28 cellular contexts compared by ENCODE assay signal in genomic region chr12:46711756-46712155, GRCh38.
A peak's percentile ranks its signal among the peaks of the same experiment; 100 is the strongest.
DNase-seq lines count a peak whose midpoint lies in the region; ATAC-seq and TF ChIP-seq lines count a peak whose summit lies in the region.
"Had no signal": no experiment of that assay in that cellular context is flagged by ENCODE, and none has a peak within 500 bp of the region (broad histone marks: within the 10 kb centered on the region; RNA-seq: fewer than 3 reads in every experiment).

No MANE protein-coding gene starts in this region.

- DNase-seq in GM04504 (ENCODE audit: low read depth) (peak; percentile 27), fibroblast of gingiva (ENCODE audit: low read depth) (peak; percentile 86), non-pigmented ciliary epithelial cell (ENCODE audit: low read depth) (peak; percentile 10), dermis blood vessel endothelial cell (no peak), NCI-H1436 treated with DMSO at 0.1 percent for 48 hours (lab: John Stamatoyannopoulos, UW) (no peak)
- DNase-seq: activated CD4-positive, alpha-beta memory T cell treated with anti-CD3 and anti-CD28 coated beads for 36 hours; activated CD4-positive, CD25-positive, alpha-beta regulatory T cell treated with anti-CD3 and anti-CD28 coated beads, Interleukin-2, amount 50 U/mL, for 72 hours; activated CD8-positive, alpha-beta memory T cell treated with anti-CD3 and anti-CD28 coated beads, Interleukin-2, amount 50 U/mL, for 4 hours; activated naive CD4-positive, alpha-beta T cell treated with anti-CD3 and anti-CD28 coated beads, Interleukin-2, amount 10 ng/mL, durations not matched to agents 7 days and 5 days; amniotic stem cell; colonic mucosa; DMS79; effector memory CD8-positive, alpha-beta T cell; erythroblast; hippocampal formation; Kasumi-1; left colon; MV-4-11; NCI-H146; NCI-H226; ovary; stimulated activated CD4-positive, alpha-beta T cell treated with anti-CD3 and anti-CD28 coated beads, Interleukin-2, amount 100 ng/mL, for 24 hours; stimulated activated CD8-positive, alpha-beta memory T cell treated with anti-CD3 and anti-CD28 coated beads, Interleukin-4, amount 100 ng/mL, for 48 hours; testis had no signal

- peak; percentile 80 for ATAC-seq in SK-N-SH treated with all-trans-retinoic acid at 6 μM for 48 hours
- no peak for ATAC-seq in HG02973 (IDR thresholded peaks at IDR 0.05; ENCODE audit: unreplicated experiment)
- ATAC-seq in GM21825 (IDR thresholded peaks at IDR 0.05; ENCODE audit: unreplicated experiment) = no peak
- ATAC-seq: effector memory CD8-positive, alpha-beta T cell; left colon; Right ventricle myocardium inferior had no signal

TF ChIP-seq in SK-N-SH treated with all-trans-retinoic acid at 6 μM for 48 hours, 23 proteins besides CTCF, POLR2A, EP300 and RAD21:
- no peak for TF ChIP-seq RARB (CRISPR knock-in tag; IDR thresholded peaks at IDR 0.05)
- TF ChIP-seq TSHZ2 (CRISPR knock-in tag; IDR thresholded peaks at IDR 0.05) = no peak
- no peak for TF ChIP-seq ZNF8 (CRISPR knock-in tag; IDR thresholded peaks at IDR 0.05)
- TF ChIP-seq PPARA (CRISPR knock-in tag; IDR thresholded peaks at IDR 0.05; ENCODE audit: borderline replicate concordance) = no peak
- no peak for TF ChIP-seq ISL1 (CRISPR knock-in tag; IDR thresholded peaks at IDR 0.05)
- TF ChIP-seq ESRRG (CRISPR knock-in tag; IDR thresholded peaks at IDR 0.05) = no peak
- no peak for TF ChIP-seq ZNF565 (CRISPR knock-in tag; conservative IDR thresholded peaks at IDR 0.05; ENCODE audit: low read depth)
- no peak for TF ChIP-seq BACH2 (CRISPR knock-in tag; IDR thresholded peaks at IDR 0.05; ENCODE audit: borderline replicate concordance)
- no peak for TF ChIP-seq TOX (CRISPR knock-in tag; IDR thresholded peaks at IDR 0.05; ENCODE audit: borderline replicate concordance)
- no peak for TF ChIP-seq ZFP30 (CRISPR knock-in tag; IDR thresholded peaks at IDR 0.05)
- no peak for TF ChIP-seq GLIS3 (CRISPR knock-in tag; IDR thresholded peaks at IDR 0.05)
- TF ChIP-seq SNAI2 (CRISPR knock-in tag; IDR thresholded peaks at IDR 0.05) = no peak
- TF ChIP-seq CSDC2 (CRISPR knock-in tag; IDR thresholded peaks at IDR 0.05) = no peak
- no peak for TF ChIP-seq POU6F1 (CRISPR knock-in tag; IDR thresholded peaks at IDR 0.05; ENCODE audit: borderline replicate concordance, low read depth)
- no peak for TF ChIP-seq TCF4 (CRISPR knock-in tag; IDR thresholded peaks at IDR 0.05; ENCODE audit: borderline replicate concordance)
TF ChIP-seq in SK-N-SH treated with all-trans-retinoic acid at 6 μM for 48 hours: peak in this region for 0.

Comparison
In these comparisons a context has a peak if more than half of its experiments do, and no peak if none do; other contexts are left out.
1. DNase-seq: peak in GM04504 (single experiment), fibroblast of gingiva (single experiment) and non-pigmented ciliary epithelial cell (single experiment); none in dermis blood vessel endothelial cell (single experiment) and NCI-H1436 treated with DMSO at 0.1 percent for 48 hours (single experiment).